Comparison of ENCODE assay signal across 1 cellular context in genomic region chr7:143519411-143520131, GRCh38.
TF ChIP-seq lines count a peak whose summit lies in the region.

No MANE protein-coding gene starts in this region.

TF ChIP-seq in HepG2, 621 proteins besides CTCF, POLR2A, EP300 and RAD21:
- TF ChIP-seq, protein P1, sequence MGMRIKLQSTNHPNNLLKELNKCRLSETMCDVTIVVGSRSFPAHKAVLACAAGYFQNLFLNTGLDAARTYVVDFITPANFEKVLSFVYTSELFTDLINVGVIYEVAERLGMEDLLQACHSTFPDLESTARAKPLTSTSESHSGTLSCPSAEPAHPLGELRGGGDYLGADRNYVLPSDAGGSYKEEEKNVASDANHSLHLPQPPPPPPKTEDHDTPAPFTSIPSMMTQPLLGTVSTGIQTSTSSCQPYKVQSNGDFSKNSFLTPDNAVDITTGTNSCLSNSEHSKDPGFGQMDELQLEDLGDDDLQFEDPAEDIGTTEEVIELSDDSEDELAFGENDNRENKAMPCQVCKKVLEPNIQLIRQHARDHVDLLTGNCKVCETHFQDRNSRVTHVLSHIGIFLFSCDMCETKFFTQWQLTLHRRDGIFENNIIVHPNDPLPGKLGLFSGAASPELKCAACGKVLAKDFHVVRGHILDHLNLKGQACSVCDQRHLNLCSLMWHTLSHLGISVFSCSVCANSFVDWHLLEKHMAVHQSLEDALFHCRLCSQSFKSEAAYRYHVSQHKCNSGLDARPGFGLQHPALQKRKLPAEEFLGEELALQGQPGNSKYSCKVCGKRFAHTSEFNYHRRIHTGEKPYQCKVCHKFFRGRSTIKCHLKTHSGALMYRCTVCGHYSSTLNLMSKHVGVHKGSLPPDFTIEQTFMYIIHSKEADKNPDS (CRISPR knock-in tag; IDR thresholded peaks at IDR 0.05) = no peak
- TF ChIP-seq YY1 (IDR thresholded peaks at IDR 0.05; ENCODE audit: insufficient read depth, insufficient replicate concordance, low read depth, low read length) (no peak), ZNF207 (IDR thresholded peaks at IDR 0.05; ENCODE audit: borderline replicate concordance) (no peak), ZNF703 (CRISPR knock-in tag; IDR thresholded peaks at IDR 0.05; ENCODE audit: borderline replicate concordance) (no peak), THAP11 (CRISPR knock-in tag; IDR thresholded peaks at IDR 0.05) (no peak), SIN3A (IDR thresholded peaks at IDR 0.05; ENCODE audit: borderline replicate concordance, low read depth, low read length) (no peak), SALL2 (CRISPR knock-in tag; IDR thresholded peaks at IDR 0.05) (no peak), ZNF547 (CRISPR knock-in tag; IDR thresholded peaks at IDR 0.05) (no peak), HNRNPLL (IDR thresholded peaks at IDR 0.05; ENCODE audit: low read depth, low read length, poor library complexity, severe bottlenecking) (no peak)
- TF ChIP-seq, protein P2, sequence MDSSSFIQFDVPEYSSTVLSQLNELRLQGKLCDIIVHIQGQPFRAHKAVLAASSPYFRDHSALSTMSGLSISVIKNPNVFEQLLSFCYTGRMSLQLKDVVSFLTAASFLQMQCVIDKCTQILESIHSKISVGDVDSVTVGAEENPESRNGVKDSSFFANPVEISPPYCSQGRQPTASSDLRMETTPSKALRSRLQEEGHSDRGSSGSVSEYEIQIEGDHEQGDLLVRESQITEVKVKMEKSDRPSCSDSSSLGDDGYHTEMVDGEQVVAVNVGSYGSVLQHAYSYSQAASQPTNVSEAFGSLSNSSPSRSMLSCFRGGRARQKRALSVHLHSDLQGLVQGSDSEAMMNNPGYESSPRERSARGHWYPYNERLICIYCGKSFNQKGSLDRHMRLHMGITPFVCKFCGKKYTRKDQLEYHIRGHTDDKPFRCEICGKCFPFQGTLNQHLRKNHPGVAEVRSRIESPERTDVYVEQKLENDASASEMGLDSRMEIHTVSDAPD (CRISPR knock-in tag; IDR thresholded peaks at IDR 0.05) = no peak
- TF ChIP-seq, protein P3, sequence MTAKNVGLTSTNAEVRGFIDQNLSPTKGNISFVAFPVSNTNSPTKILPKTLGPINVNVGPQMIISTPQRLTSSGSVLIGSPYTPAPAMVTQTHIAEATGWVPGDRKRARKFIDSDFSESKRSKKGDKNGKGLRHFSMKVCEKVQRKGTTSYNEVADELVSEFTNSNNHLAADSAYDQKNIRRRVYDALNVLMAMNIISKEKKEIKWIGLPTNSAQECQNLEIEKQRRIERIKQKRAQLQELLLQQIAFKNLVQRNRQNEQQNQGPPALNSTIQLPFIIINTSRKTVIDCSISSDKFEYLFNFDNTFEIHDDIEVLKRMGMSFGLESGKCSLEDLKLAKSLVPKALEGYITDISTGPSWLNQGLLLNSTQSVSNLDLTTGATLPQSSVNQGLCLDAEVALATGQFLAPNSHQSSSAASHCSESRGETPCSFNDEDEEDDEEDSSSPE (CRISPR knock-in tag; IDR thresholded peaks at IDR 0.05) = no peak
TF ChIP-seq in HepG2: peak in this region for 0.
